Comparison of ENCODE assay signal across 25 cellular contexts in the genomic region with DNA sequence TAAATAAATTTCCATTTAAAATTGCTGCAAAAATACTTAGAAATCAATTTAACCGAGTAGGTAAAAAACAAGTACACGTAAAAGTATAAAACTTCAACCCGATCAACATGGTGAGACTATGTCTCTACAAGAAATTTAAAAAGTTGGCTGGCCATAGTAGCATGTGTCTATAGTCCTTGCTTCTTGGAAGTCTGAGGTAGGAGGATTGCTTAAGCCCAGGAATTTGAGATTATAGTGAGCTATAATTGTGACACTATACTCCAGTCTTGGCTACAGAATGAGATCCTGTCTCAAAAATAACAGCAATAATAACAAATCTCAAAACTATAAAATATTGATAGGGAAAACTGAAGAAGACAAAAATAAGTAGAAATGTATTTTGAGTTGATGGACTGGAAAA. TPM values are rescaled to one million over a fixed set of nuclear protein-coding genes. Genes with fewer than 3 reads are reported as not detected.
DNase-seq lines count a peak whose midpoint lies in the region; ATAC-seq and TF ChIP-seq lines count a peak whose summit lies in the region.
"Had no signal": no experiment of that assay in that cellular context is flagged by ENCODE, and none has a peak within 500 bp of the region (broad histone marks: within the 10 kb centered on the region; RNA-seq: fewer than 3 reads in every experiment).

No MANE protein-coding gene starts in this region.

- H3K9me3 ChIP-seq in mammary epithelial cell (replicated peaks; ENCODE audit: insufficient read depth, low read length) (no peaks in the 10 kb centered on the region), neutrophil (no peaks in the 10 kb centered on the region), Peyer's patch (no peaks in the 10 kb centered on the region)
- H3K9me3 ChIP-seq: Caco-2 had no signal

- DNase-seq in MCF 10A (ENCODE audit: unreplicated experiment), result peak; percentile 21
- DNase-seq in mammary epithelial cell, result no peak
- peak; percentile 55 for DNase-seq in fibroblast of pulmonary artery (ENCODE audit: low read depth)
- DNase-seq in DMS114 treated with DMSO at 0.1 percent for 48 hours (lab: John Stamatoyannopoulos, UW; ENCODE audit: unreplicated experiment), result no peak
- no peak for DNase-seq in Peyer's patch
- DNase-seq: AML-193; DMS153; GDM1; H7; HFFc6; KBM-7; NCI-H1048; NCI-H1436; NCI-H1930; NCI-H446; NCI-H526 treated with DMSO at 0.1 percent for 48 hours; NK-92 treated with Interleukin-12 subunit alpha and Interleukin-12 subunit beta, amount 100 ng/mL, for 24 hours; SIG-M5 had no signal

- H3K36me3 ChIP-seq in mammary epithelial cell (ENCODE audit: insufficient read depth, low read length), result peaks cover 6% of the 10 kb centered on the region
- H3K36me3 ChIP-seq in neutrophil, result peaks cover 40% of the 10 kb centered on the region
- H3K36me3 ChIP-seq in Peyer's patch, result peaks cover 0 to 36% (median 0%) of the 10 kb centered on the region in 3 donors

- H3K4me1 Mint-ChIP-seq in MCF 10A (ENCODE audit: insufficient read depth, unreplicated experiment), result peaks cover 36% of the 10 kb centered on the region
- peaks cover 45% of the 10 kb centered on the region for H3K4me1 Mint-ChIP-seq in activated T-helper 17 cell treated with anti-CD3 and anti-CD28 coated beads, Interleukin-2, amount 50 U/mL, for 72 hours

- in situ Hi-C loops in mammary epithelial cell (cut with MboI; ENCODE audit: low sequenced_read_pairs in 2 of 2), result no loop called here

- H3K4me2 ChIP-seq in mammary epithelial cell (ENCODE audit: insufficient read depth, low read depth, low read length), result no peak overlapping the region

- H3K9me3 Mint-ChIP-seq in MCF 10A (ENCODE audit: unreplicated experiment), result no peaks in the 10 kb centered on the region
- H3K9me3 Mint-ChIP-seq in activated T-helper 17 cell treated with anti-CD3 and anti-CD28 coated beads, Interleukin-2, amount 50 U/mL, for 72 hours, result no peaks in the 10 kb centered on the region
- H3K9me3 Mint-ChIP-seq: HFFc6 had no signal

- no peak for ATAC-seq in activated T-helper 17 cell treated with anti-CD3 and anti-CD28 coated beads, Interleukin-2, amount 50 U/mL, for 72 hours (replicated peaks)
- ATAC-seq in HG03460 (IDR thresholded peaks at IDR 0.05; ENCODE audit: unreplicated experiment), result no peak

- peaks cover 34% of the 10 kb centered on the region for H3K36me3 Mint-ChIP-seq in MCF 10A (ENCODE audit: insufficient read depth, unreplicated experiment)
- peaks cover 57% of the 10 kb centered on the region for H3K36me3 Mint-ChIP-seq in activated T-helper 17 cell treated with anti-CD3 and anti-CD28 coated beads, Interleukin-2, amount 50 U/mL, for 72 hours (ENCODE audit: low read depth)

- H3K9ac ChIP-seq in mammary epithelial cell (ENCODE audit: insufficient read depth, low read length), result no peak overlapping the region

- H3K27ac Mint-ChIP-seq in MCF 10A (ENCODE audit: low read depth, unreplicated experiment), result peak overlapping the region; percentile 83
- H3K27ac Mint-ChIP-seq in activated T-helper 17 cell treated with anti-CD3 and anti-CD28 coated beads, Interleukin-2, amount 50 U/mL, for 72 hours, result no peak overlapping the region
- H3K27ac Mint-ChIP-seq: HFFc6 had no signal

- BruUV-seq in MCF 10A (replicated peaks; lab: Mats Ljungman, UMichigan), result no TSS peak
- BruUV-seq in mammary epithelial cell (replicated peaks; lab: Mats Ljungman, UMichigan), result no TSS peak

- WGBS in mammary epithelial cell (ENCODE audit: low coverage, missing lambda C conversion rate), result 87% methylated on average over 3 of the region's 3 CpGs

- dilution Hi-C loops in mammary epithelial cell (cut with HindIII; ENCODE audit: low sequenced_read_pairs), result no loop called here

- H3K27me3 ChIP-seq in mammary epithelial cell (ENCODE audit: insufficient read depth, low read length) (no peaks in the 10 kb centered on the region), neutrophil (no peaks in the 10 kb centered on the region), Peyer's patch (no peaks in the 10 kb centered on the region)

- H3K4me1 ChIP-seq in mammary epithelial cell (ENCODE audit: insufficient read depth, low read length) (peaks cover 5% of the 10 kb centered on the region), neutrophil (ENCODE audit: control insufficient read depth in 1 of 2, insufficient read depth in 1 of 2, low read depth in 1 of 2, low read length in 1 of 2) (peaks cover 46 to 64% of the 10 kb centered on the region in 2 experiments), Peyer's patch (no peaks in the 10 kb centered on the region)

- H3K27ac ChIP-seq in mammary epithelial cell (ENCODE audit: insufficient read depth, low read depth, low read length) (no peak overlapping the region), neutrophil (peak overlapping the region; percentile 72), Peyer's patch (no peak overlapping the region)
- H3K27ac ChIP-seq: 22Rv1 had no signal

- no peak for TF ChIP-seq POLR2A in Peyer's patch (IDR thresholded peaks at IDR 0.05)

- POLR2A ChIA-PET in MCF 10A (lab: Yijun Ruan, JAX), result interaction anchor here (1.0 to 4.2 kb wide), 2 partner anchors 10 to 90 kb away, joined by 4 to 33 read pairs; a partner anchor contains a TSS

- no peak overlapping the region for H2AFZ ChIP-seq in mammary epithelial cell (ENCODE audit: low read depth, low read length)

- H3K27me3 Mint-ChIP-seq in MCF 10A (ENCODE audit: insufficient read depth, unreplicated experiment), result no peaks in the 10 kb centered on the region
- no peaks in the 10 kb centered on the region for H3K27me3 Mint-ChIP-seq in activated T-helper 17 cell treated with anti-CD3 and anti-CD28 coated beads, Interleukin-2, amount 50 U/mL, for 72 hours

- H3K4me3 Mint-ChIP-seq in MCF 10A (ENCODE audit: unreplicated experiment), result no peak overlapping the region
- peak overlapping the region; percentile 39 for H3K4me3 Mint-ChIP-seq in activated T-helper 17 cell treated with anti-CD3 and anti-CD28 coated beads, Interleukin-2, amount 50 U/mL, for 72 hours
- H3K4me3 Mint-ChIP-seq: CD14-positive monocyte, HFFc6 had no signal

- H3K4me3 ChIP-seq in mammary epithelial cell (replicated peaks in 1 of 3; ENCODE audit: insufficient read depth in 1 of 3, low read depth in 2 of 3, low read length in 3 of 3), result no peak overlapping the region
- no peak overlapping the region for H3K4me3 ChIP-seq in fibroblast of pulmonary artery (replicated peaks; ENCODE audit: low read depth, low read length)
- no peak overlapping the region for H3K4me3 ChIP-seq in neutrophil (ENCODE audit: low read depth in 1 of 2, low read length in 1 of 2)
- no peak overlapping the region for H3K4me3 ChIP-seq in Peyer's patch

- no peaks in the 10 kb centered on the region for H4K20me1 ChIP-seq in mammary epithelial cell (ENCODE audit: insufficient read depth, low read length)

- intact Hi-C loops in MCF 10A (cut with micrococcal nuclease), result no loop called here
- intact Hi-C loops in mammary epithelial cell (cut with micrococcal nuclease), result no loop called here

- CTCF ChIA-PET in MCF 10A (lab: Yijun Ruan, JAX), result no interaction called here
- CTCF ChIA-PET in mammary epithelial cell (lab: Charles Lee; ENCODE audit: low non-redundant PET), result no interaction called here

- TF ChIP-seq CTCF in MCF 10A (IDR thresholded peaks at IDR 0.05; ENCODE audit: unreplicated experiment) (no peak), mammary epithelial cell (conservative IDR thresholded peaks at IDR 0.05 in 1 of 2, IDR thresholded peaks at IDR 0.05 in 1 of 2; ENCODE audit: extremely low read depth in 1 of 2, insufficient read depth in 1 of 2, low read depth in 1 of 2, low read length in 2 of 2) (no peak), fibroblast of pulmonary artery (IDR thresholded peaks at IDR 0.05; ENCODE audit: low read length, missing control alignments) (no peak), neutrophil (IDR thresholded peaks at IDR 0.05) (no peak), Peyer's patch (IDR thresholded peaks at IDR 0.05) (no peak)

- H3K79me2 ChIP-seq in mammary epithelial cell (ENCODE audit: insufficient read depth, low read length), result peaks cover 46% of the 10 kb centered on the region

RNA-seq across cellular contexts. Expression of a gene that starts 11.1 kb away (rescaled TPM):
- total RNA-seq in MCF 10A (2022) (93.6 and 98.8 TPM in 2 replicates), mammary epithelial cell (100 to 1,000 TPM in 1 of 2 donors, 10 to 100 TPM in 1; 76.6 to 190 TPM), Peyer's patch (100 to 1,000 TPM; 108 to 136 (median 123) TPM)
- 93.9 TPM for polyA plus RNA-seq in mammary epithelial cell
- 35.9 TPM for polyA minus RNA-seq in mammary epithelial cell
- total RNA-seq in activated T-helper 17 cell treated with anti-CD3 and anti-CD28 coated beads, Interleukin-2, amount 50 U/mL, for 72 hours, result 100 to 1,000 TPM in 1 of 2 donors, 10 to 100 TPM in 1; 78.2 to 108 TPM
- total RNA-seq: H7 had no signal

RNA-seq across cellular contexts. Expression of a gene that starts 59.0 kb away (rescaled TPM):
- not detected in 2 replicates for total RNA-seq in MCF 10A (2022)
- total RNA-seq in mammary epithelial cell, result not detected
- polyA plus RNA-seq in mammary epithelial cell, result not detected
- not detected for polyA minus RNA-seq in mammary epithelial cell
- total RNA-seq in activated T-helper 17 cell treated with anti-CD3 and anti-CD28 coated beads, Interleukin-2, amount 50 U/mL, for 72 hours, result not detected
- total RNA-seq in Peyer's patch, result 1 to 10 TPM in 1 of 4 donors, not detected in 3; 1.3 TPM
- total RNA-seq: Caco-2, Daoy, H7, HFFc6 had no signal
- polyA plus RNA-seq: CD14-positive monocyte had no signal

Comparison
In these comparisons a context has a peak if more than half of its experiments do, and no peak if none do; other contexts are left out.
1. DNase-seq: peak in MCF 10A (single experiment) and fibroblast of pulmonary artery (single experiment); none in mammary epithelial cell (single experiment), DMS114 treated with DMSO at 0.1 percent for 48 hours (single experiment) and Peyer's patch (0 of 3).